17 cellular contexts compared by ENCODE assay signal in the genomic region with DNA sequence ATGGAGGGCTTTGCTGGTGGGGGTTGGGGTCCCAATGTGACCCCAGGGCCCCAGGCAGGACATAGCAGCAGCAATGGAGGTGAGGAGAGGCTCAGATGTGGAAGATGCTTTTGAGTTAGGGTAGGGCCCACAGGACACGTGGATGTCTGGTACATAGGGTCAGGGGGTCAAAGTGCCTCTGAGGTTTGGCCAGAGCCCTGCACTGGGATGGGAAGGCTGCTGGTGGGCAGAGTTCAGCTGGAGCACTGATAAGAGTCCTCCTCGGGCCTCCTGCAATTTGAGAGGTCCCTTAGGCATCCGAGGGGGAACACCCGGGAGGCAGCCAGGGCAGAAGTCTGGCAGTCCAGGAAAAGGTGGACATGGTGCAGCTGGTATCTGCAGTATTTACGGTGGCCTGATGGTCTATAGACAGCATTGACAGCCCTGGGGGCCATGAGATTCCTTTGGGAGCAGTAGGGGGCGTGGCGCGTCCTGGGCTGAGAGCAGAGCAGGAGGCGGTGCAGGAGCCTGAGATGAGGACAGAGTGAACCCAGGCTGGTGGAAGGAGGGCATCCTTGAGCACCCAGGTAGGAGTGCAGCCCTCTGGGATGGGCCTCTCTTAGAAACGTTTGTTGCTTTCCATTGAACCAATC. TPM values are rescaled to one million over a fixed set of nuclear protein-coding genes. Genes with fewer than 3 reads are reported as not detected.
A peak's percentile ranks its signal among the peaks of the same experiment; 100 is the strongest.
DNase-seq lines count a peak whose midpoint lies in the region; ATAC-seq, FAIRE-seq and TF ChIP-seq lines count a peak whose summit lies in the region.
"Had no signal": no experiment of that assay in that cellular context is flagged by ENCODE, and none has a peak within 500 bp of the region (broad histone marks: within the 10 kb centered on the region; RNA-seq: fewer than 3 reads in every experiment).

No MANE protein-coding gene starts in this region.

- no peaks in the 10 kb centered on the region for H3K79me2 ChIP-seq in HepG2 (ENCODE audit: insufficient read depth, low read length)

- peaks cover 0 to 16% (median 6%) of the 10 kb centered on the region in 11 experiments; a peak in 7 of 22 replicates for H4K20me1 ChIP-seq in BLaER1 treated with 17β-estradiol and CSF1 and Interleukin-3, amounts not matched to agents 10 nM and 100 nM
- no peaks in the 10 kb centered on the region for H4K20me1 ChIP-seq in HepG2 (ENCODE audit: insufficient read depth, low read length)

- H3K27me3 ChIP-seq in BE2C (no peaks in the 10 kb centered on the region), Panc1 (ENCODE audit: control insufficient read depth, insufficient read depth, low read length) (no peaks in the 10 kb centered on the region), HepG2 (ENCODE audit: control insufficient read depth in 1 of 2, insufficient read depth in 2 of 2, low read length in 2 of 2) (peaks cover 0 to 22% of the 10 kb centered on the region in 2 experiments)
- H3K27me3 ChIP-seq in BLaER1 treated with 17β-estradiol and CSF1 and Interleukin-3, amounts not matched to agents 10 nM and 100 nM, result peaks cover 68 to 100% (median 96%) of the 10 kb centered on the region in 11 experiments

- TF ChIP-seq EP300 in HepG2 (IDR thresholded peaks at IDR 0.05; ENCODE audit: low read depth in 2 of 2, low read length in 2 of 2), result no peak
- no peak for TF ChIP-seq EP300 in HepG2 (CRISPR knock-in tag; IDR thresholded peaks at IDR 0.05; ENCODE audit: borderline replicate concordance)

- in situ Hi-C loops in Panc1 (cut with HindIII; ENCODE audit: low pct_unique_long_range_greater_than_20kb, low sequenced_read_pairs), result no loop called here
- in situ Hi-C loops in HepG2 (cut with HindIII; ENCODE audit: extremely low pct_ligation_motif_present, low pct_unique_long_range_greater_than_20kb), result no loop called here

- intact Hi-C loops in Panc1 (cut with micrococcal nuclease; ENCODE audit: unreplicated experiment), result no loop called here
- intact Hi-C loops in HepG2 (cut with micrococcal nuclease; ENCODE audit: unreplicated experiment), result no loop called here
- intact Hi-C loops in posterior vena cava (cut with DNase I), result no loop called here

- CTCF ChIA-PET in Panc1 (lab: Charles Lee) (no interaction called here), HepG2 (lab: Yijun Ruan, JAX; ENCODE audit: low intra/inter-chr PET ratio, low total read pairs) (no interaction called here)

- no peak overlapping the region for H2AFZ ChIP-seq in HepG2 (ENCODE audit: low read length)

- H3K36me3 ChIP-seq in BE2C (no peaks in the 10 kb centered on the region), Panc1 (ENCODE audit: control insufficient read depth, insufficient read depth, low read length) (no peaks in the 10 kb centered on the region), HepG2 (replicated peaks in 1 of 2; ENCODE audit: control insufficient read depth in 1 of 2, insufficient read depth in 2 of 2, low read length in 2 of 2) (no peaks in the 10 kb centered on the region)
- no peaks in the 10 kb centered on the region for H3K36me3 ChIP-seq in BLaER1 treated with 17β-estradiol and CSF1 and Interleukin-3, amounts not matched to agents 10 nM and 100 nM

- H3K4me1 ChIP-seq in BE2C (no peaks in the 10 kb centered on the region), Panc1 (ENCODE audit: control insufficient read depth, insufficient read depth, low read length) (no peaks in the 10 kb centered on the region; the same call in 1 of the 2 replicates), HepG2 (ENCODE audit: insufficient read depth, low read length) (peaks cover 11% of the 10 kb centered on the region; the same call in 1 of the 2 replicates)
- peaks cover 45 to 59% (median 55%) of the 10 kb centered on the region in 10 experiments for H3K4me1 ChIP-seq in BLaER1 treated with 17β-estradiol and CSF1 and Interleukin-3, amounts not matched to agents 10 nM and 100 nM
- H3K4me1 ChIP-seq: A549 had no signal

- no peak for TF ChIP-seq RAD21 in HepG2 (CRISPR knock-in tag; IDR thresholded peaks at IDR 0.05)

- POLR2A ChIA-PET in Panc1 (lab: Charles Lee), result no interaction called here
- POLR2A ChIA-PET in HepG2 (lab: Yijun Ruan, JAX), result no interaction called here

- DNase-seq in BE2C (peak; percentile 18), Panc1 (ENCODE audit: low read depth, low spot score) (no peak), HepG2 (ENCODE audit: low spot score) (no peak), posterior vena cava (ENCODE audit: low spot score) (no peak), glomerular visceral epithelial cell (ENCODE audit: extremely low spot score) (no peak), GDM1 (lab: John Stamatoyannopoulos, UW) (no peak), activated gamma-delta T cell (lab: John Stamatoyannopoulos, UW) (no peak)
- DNase-seq: Calu3; CD4-positive, CD25-positive, alpha-beta regulatory T cell; DMS153; DND-41; HCEC 1CT; KBM-7 had no signal

- H3K4me3 ChIP-seq in BE2C (ENCODE audit: low read depth, low read length) (no peak overlapping the region), Panc1 (ENCODE audit: low read depth in 2 of 2, low read length in 2 of 2) (no peak overlapping the region), HepG2 (replicated peaks in 1 of 3; ENCODE audit: insufficient read depth in 1 of 3, low read depth in 2 of 3, low read length in 3 of 3) (no peak overlapping the region)
- H3K4me3 ChIP-seq in BLaER1 treated with 17β-estradiol and CSF1 and Interleukin-3, amounts not matched to agents 10 nM and 100 nM, result no peak overlapping the region
- H3K4me3 ChIP-seq: A549 had no signal

- peak overlapping the region in 9 of 11 experiments; percentile 33 to 89 (median 78); a peak in 14 of 22 replicates for H3K4me2 ChIP-seq in BLaER1 treated with 17β-estradiol and CSF1 and Interleukin-3, amounts not matched to agents 10 nM and 100 nM
- H3K4me2 ChIP-seq in HepG2 (ENCODE audit: low read depth, low read length), result no peak overlapping the region
- H3K4me2 ChIP-seq: A549 had no signal

- FAIRE-seq in HepG2 (lab: Jason Lieb, UNC), result no peak
- FAIRE-seq: A549, HTR-8/SVneo had no signal

- TF ChIP-seq CTCF in BE2C (IDR thresholded peaks at IDR 0.05; ENCODE audit: low read depth, low read length) (no peak), Panc1 (IDR thresholded peaks at IDR 0.05) (no peak), HepG2 (CRISPR knock-in tag; IDR thresholded peaks at IDR 0.05) (no peak)

- H3K9ac ChIP-seq in BLaER1 treated with 17β-estradiol and CSF1 and Interleukin-3, amounts not matched to agents 10 nM and 100 nM, result no peak overlapping the region
- no peak overlapping the region for H3K9ac ChIP-seq in HepG2 (ENCODE audit: insufficient read depth, low read depth, low read length)

- H3K9me3 ChIP-seq in BE2C (no peaks in the 10 kb centered on the region), Panc1 (ENCODE audit: control insufficient read depth, insufficient read depth, low read depth, low read length) (no peaks in the 10 kb centered on the region), HepG2 (ENCODE audit: low read length) (no peaks in the 10 kb centered on the region)
- H3K9me3 ChIP-seq in BLaER1 treated with 17β-estradiol and CSF1 and Interleukin-3, amounts not matched to agents 10 nM and 100 nM (replicated peaks in 1 of 11), result peaks cover 0 to 6% (median 0%) of the 10 kb centered on the region in 11 experiments; a peak in 4 of 22 replicates
- H3K9me3 ChIP-seq: A549 had no signal

- H3K27ac ChIP-seq in BLaER1 treated with 17β-estradiol and CSF1 and Interleukin-3, amounts not matched to agents 10 nM and 100 nM, result no peak overlapping the region
- H3K27ac ChIP-seq in Panc1 (ENCODE audit: low read length) (no peak overlapping the region), HepG2 (ENCODE audit: extremely low read length, insufficient read depth, low read length) (no peak overlapping the region)
- H3K27ac ChIP-seq: A549 had no signal

- ATAC-seq in Panc1, result 0 out of 2 replicates have a peak, but pooled peaks have one; percentile 24
- peak; percentile 71 for ATAC-seq in HepG2
- ATAC-seq: A549 had no signal

- BruUV-seq in Panc1 (replicated peaks; lab: Mats Ljungman, UMichigan) (no TSS peak), HepG2 (replicated peaks; lab: Mats Ljungman, UMichigan) (no TSS peak)

- WGBS in HepG2 (ENCODE audit: low lambda C conversion rate), result no CpG with 5 or more reads among the region's 10 CpGs

- no peak for TF ChIP-seq POLR2A in HepG2 (IDR thresholded peaks at IDR 0.05; ENCODE audit: insufficient read depth in 1 of 2, low read depth in 2 of 2, low read length in 2 of 2)

RNA-seq across cellular contexts. Expression of gene CCNQ, which starts 22.6 kb away (rescaled TPM):
- polyA plus RNA-seq in BE2C (2012; ENCODE audit: insufficient read depth, insufficient read length, low read depth), result 46.3 TPM
- total RNA-seq in Panc1 (2021; ENCODE audit: unreplicated experiment) (42.1 TPM), HepG2 (2016; rRNA removed; fragmentation: Illumina TruSeq; extraction: Trizol) (23.7 and 25.5 TPM in 2 replicates), posterior vena cava (10 to 100 TPM; 15.8 to 21.7 TPM)
- 49.4 TPM for polyA plus RNA-seq in Panc1 (2012; ENCODE audit: insufficient read length)
- 68.7 and 75.5 TPM in 2 replicates for total RNA-seq in HepG2 (2016; cell fraction: cytosol; rRNA removed; fragmentation: Illumina TruSeq; extraction: Trizol; ENCODE audit: low read depth)
- total RNA-seq in HepG2 (2016; cell fraction: insoluble cytoplasmic fraction; rRNA removed; fragmentation: Illumina TruSeq; extraction: Trizol), result 21.1 and 24.5 TPM in 2 replicates
- total RNA-seq in HepG2 (2016; cell fraction: membrane; rRNA removed; fragmentation: Illumina TruSeq; extraction: Trizol), result 70.2 and 79.6 TPM in 2 replicates
- 9.8 and 13.2 TPM in 2 replicates for total RNA-seq in HepG2 (2016; cell fraction: nucleus; rRNA removed; fragmentation: Illumina TruSeq; extraction: Trizol)
- polyA plus RNA-seq in HepG2 (2011; rRNA removed), result 15.0 and 22.0 TPM in 2 replicates
- 21.9 and 25.7 TPM in 2 replicates for polyA plus RNA-seq in HepG2 (2011; cell fraction: cytosol; rRNA removed)
- 11.2 and 14.5 TPM in 2 replicates for polyA plus RNA-seq in HepG2 (2011; cell fraction: nucleus; rRNA removed)
- polyA plus RNA-seq in HepG2 (2012), result 8.9 and 11.1 TPM in 2 replicates
- 68.9 and 82.0 TPM in 2 replicates for polyA plus RNA-seq in HepG2 (2016; cell fraction: cytosol; fragmentation: Illumina TruSeq; extraction: Trizol; ENCODE audit: low read depth)
- 20.1 and 20.6 TPM in 2 replicates for polyA plus RNA-seq in HepG2 (2016; cell fraction: insoluble cytoplasmic fraction; fragmentation: Illumina TruSeq; extraction: Trizol; ENCODE audit: low read depth)
- 55.1 and 67.3 TPM in 2 replicates for polyA plus RNA-seq in HepG2 (2016; cell fraction: membrane; fragmentation: Illumina TruSeq; extraction: Trizol; ENCODE audit: low read depth)
- polyA plus RNA-seq in HepG2 (2016; cell fraction: nucleus; fragmentation: Illumina TruSeq; extraction: Trizol; ENCODE audit: insufficient read depth, low read depth), result 15.0 and 20.6 TPM in 2 replicates
- polyA minus RNA-seq in HepG2 (2011; rRNA and poly(A)+ RNA removed; ENCODE audit: low replicate concordance), result 19.4 and 43.5 TPM in 2 replicates
- 6.7 and 9.8 TPM in 2 replicates for polyA minus RNA-seq in HepG2 (2011; cell fraction: cytosol; rRNA and poly(A)+ RNA removed)
- 5.4 and 6.1 TPM in 2 replicates for polyA minus RNA-seq in HepG2 (2011; cell fraction: nucleus; rRNA and poly(A)+ RNA removed)

RNA-seq across cellular contexts. Expression of gene ATP2B3, which starts 58.9 kb away (rescaled TPM):
- 13.1 TPM for polyA plus RNA-seq in BE2C (2012; ENCODE audit: insufficient read depth, insufficient read length, low read depth)
- total RNA-seq in Panc1 (2021; ENCODE audit: unreplicated experiment), result 0.21 TPM
- 0.16 TPM for polyA plus RNA-seq in Panc1 (2012; ENCODE audit: insufficient read length)
- not detected in 2 replicates for total RNA-seq in HepG2 (2016; rRNA removed; fragmentation: Illumina TruSeq; extraction: Trizol)
- total RNA-seq in HepG2 (2016; cell fraction: cytosol; rRNA removed; fragmentation: Illumina TruSeq; extraction: Trizol; ENCODE audit: low read depth), result not detected in 2 replicates
- not detected in 2 replicates for total RNA-seq in HepG2 (2016; cell fraction: insoluble cytoplasmic fraction; rRNA removed; fragmentation: Illumina TruSeq; extraction: Trizol)
- total RNA-seq in HepG2 (2016; cell fraction: membrane; rRNA removed; fragmentation: Illumina TruSeq; extraction: Trizol), result not detected in 2 replicates
- not detected in 2 replicates for total RNA-seq in HepG2 (2016; cell fraction: nucleus; rRNA removed; fragmentation: Illumina TruSeq; extraction: Trizol)
- polyA plus RNA-seq in HepG2 (2011; rRNA removed), result not detected in 2 replicates
- not detected in 2 replicates for polyA plus RNA-seq in HepG2 (2011; cell fraction: cytosol; rRNA removed)
- not detected in 2 replicates for polyA plus RNA-seq in HepG2 (2011; cell fraction: nucleus; rRNA removed)
- not detected in 2 replicates for polyA plus RNA-seq in HepG2 (2012)
- not detected in 2 replicates for polyA plus RNA-seq in HepG2 (2016; cell fraction: cytosol; fragmentation: Illumina TruSeq; extraction: Trizol; ENCODE audit: low read depth)
- not detected in 2 replicates for polyA plus RNA-seq in HepG2 (2016; cell fraction: insoluble cytoplasmic fraction; fragmentation: Illumina TruSeq; extraction: Trizol; ENCODE audit: low read depth)
- polyA plus RNA-seq in HepG2 (2016; cell fraction: membrane; fragmentation: Illumina TruSeq; extraction: Trizol; ENCODE audit: low read depth), result not detected in 2 replicates
- not detected in 2 replicates for polyA plus RNA-seq in HepG2 (2016; cell fraction: nucleus; fragmentation: Illumina TruSeq; extraction: Trizol; ENCODE audit: insufficient read depth, low read depth)
- not detected in 2 replicates for polyA minus RNA-seq in HepG2 (2011; rRNA and poly(A)+ RNA removed; ENCODE audit: low replicate concordance)
- not detected in 2 replicates for polyA minus RNA-seq in HepG2 (2011; cell fraction: cytosol; rRNA and poly(A)+ RNA removed)
- polyA minus RNA-seq in HepG2 (2011; cell fraction: nucleus; rRNA and poly(A)+ RNA removed), result not detected in 2 replicates
- total RNA-seq in posterior vena cava, result under 1 TPM in 1 of 2 donors, not detected in 1; 0.19 TPM
- total RNA-seq: Calu3; CD4-positive, CD25-positive, alpha-beta regulatory T cell; H4 had no signal
- polyA plus RNA-seq: CD4-positive, CD25-positive, alpha-beta regulatory T cell had no signal
